In genomic region chr1:158003409-158003805, GRCh38 we compare ENCODE assay signal across 14 cellular contexts. TPM values are rescaled to one million over a fixed set of nuclear protein-coding genes. Genes with fewer than 3 reads are reported as not detected.
DNase-seq lines count a peak whose midpoint lies in the region; FAIRE-seq and TF ChIP-seq lines count a peak whose summit lies in the region.
"Had no signal": no experiment of that assay in that cellular context is flagged by ENCODE, and none has a peak within 500 bp of the region (broad histone marks: within the 10 kb centered on the region; RNA-seq: fewer than 3 reads in every experiment).

No MANE protein-coding gene starts in this region.

- H2BK120ac ChIP-seq in H9 (ENCODE audit: low read depth, low read length, poor library complexity, severe bottlenecking) = no peak overlapping the region

- no peaks in the 10 kb centered on the region for H3K23me2 ChIP-seq in H9 (ENCODE audit: insufficient read length, low read depth, low read length, poor library complexity, severe bottlenecking)

- no peak overlapping the region for H3K18ac ChIP-seq in H9 (ENCODE audit: insufficient read length, low read depth, low read length)

- no peak overlapping the region for H2AK5ac ChIP-seq in H9 (ENCODE audit: insufficient read length, low read length)

- no peak overlapping the region for H3K4me2 ChIP-seq in H9 (ENCODE audit: insufficient read depth, insufficient read length, low read length)
- H3K4me2 ChIP-seq in keratinocyte (ENCODE audit: control insufficient read depth, extremely low read depth, insufficient read depth, low read depth, low read length) = peak overlapping the region; percentile 49

- H4K91ac ChIP-seq in H9 (ENCODE audit: insufficient read length, low read depth, low read length) = no peak overlapping the region

- H3K9me3 Mint-ChIP-seq in H9 = no peaks in the 10 kb centered on the region

- no peak overlapping the region for H2BK12ac ChIP-seq in H9 (ENCODE audit: insufficient read length, low read depth, low read length)

- no peak overlapping the region for H3K9ac ChIP-seq in H9 (ENCODE audit: extremely low read depth, insufficient read length, low read length)
- no peak overlapping the region for H3K9ac ChIP-seq in keratinocyte (ENCODE audit: control insufficient read depth, extremely low read depth, insufficient read depth, low read length)
- peak overlapping the region; percentile 31 to 42 for H3K9ac ChIP-seq in stomach smooth muscle (ENCODE audit: low read length in 2 of 2)

- H2BK5ac ChIP-seq in H9 (ENCODE audit: insufficient read length, low read length) = no peak overlapping the region

- no peaks in the 10 kb centered on the region for H3K27me3 Mint-ChIP-seq in H9 (ENCODE audit: low read depth)

- WGBS in H9 (ENCODE audit: extremely low coverage, insufficient read length, low lambda C conversion rate) = no CpG with 5 or more reads among the region's 5 CpGs

- H2AFZ ChIP-seq in H9 (ENCODE audit: low read length) = no peak overlapping the region
- no peak overlapping the region for H2AFZ ChIP-seq in keratinocyte (ENCODE audit: control insufficient read depth, low read length)

- H3K79me1 ChIP-seq in H9 (ENCODE audit: insufficient read depth, low read depth, low read length, poor library complexity, severe bottlenecking) = no peaks in the 10 kb centered on the region

- H3K36me3 ChIP-seq in keratinocyte (ENCODE audit: control insufficient read depth in 2 of 2, extremely low read depth in 1 of 2, insufficient read depth in 2 of 2, low read length in 2 of 2) (peaks cover 10 to 11% of the 10 kb centered on the region in 2 experiments), stomach smooth muscle (ENCODE audit: control insufficient read depth in 2 of 2, insufficient read depth in 2 of 2, low read length in 2 of 2) (peaks cover 0 to 3% of the 10 kb centered on the region in 2 donors)

- H4K20me1 ChIP-seq in H9 (ENCODE audit: control insufficient read depth, insufficient read depth, insufficient read length) (no peaks in the 10 kb centered on the region), keratinocyte (ENCODE audit: control insufficient read depth, extremely low read depth, insufficient read depth, low read length) (no peaks in the 10 kb centered on the region)

- H3K23ac ChIP-seq in H9 (ENCODE audit: insufficient read length, low read depth, low read length) = no peak overlapping the region

- H3K4me1 ChIP-seq in H9 (ENCODE audit: insufficient read depth, low read length) = peaks cover 13% of the 10 kb centered on the region; the same call in 1 of the 2 replicates
- peaks cover 63% of the 10 kb centered on the region for H3K4me1 ChIP-seq in keratinocyte (ENCODE audit: control insufficient read depth, extremely low read depth, insufficient read depth, low read length)
- H3K4me1 ChIP-seq in stomach smooth muscle (ENCODE audit: control insufficient read depth, insufficient read depth, low read length) = peaks cover 59% of the 10 kb centered on the region

- H3K14ac ChIP-seq in H9 (ENCODE audit: insufficient read depth, low read length) = no peak overlapping the region

- peaks cover 0 to 4% (median 2%) of the 10 kb centered on the region in 3 experiments; a peak in 3 of 7 replicates for H3K36me3 Mint-ChIP-seq in H9 (ENCODE audit: insufficient read depth in 1 of 3, low read depth in 3 of 3)

- H3K27ac ChIP-seq in H9 (ENCODE audit: insufficient read length, low read depth, low read length) (no peak overlapping the region), keratinocyte (ENCODE audit: control insufficient read depth, insufficient read depth, low read length) (peak overlapping the region; percentile 16), stomach smooth muscle (ENCODE audit: low read length) (no peak overlapping the region)
- H3K27ac ChIP-seq: HL-60 had no signal

- H2BK20ac ChIP-seq in H9 (ENCODE audit: low read depth, low read length, poor library complexity, severe bottlenecking) = no peak overlapping the region

- H3K4me3 Mint-ChIP-seq in H9 = no peak overlapping the region; a peak in 1 of 5 replicates
- H3K4me3 Mint-ChIP-seq: activated CD8-positive, alpha-beta T cell treated with anti-CD3 and anti-CD28 coated beads, Interleukin-2, amount 10 ng/mL, durations not matched to agents 7 days and 5 days had no signal

- no peak overlapping the region for H3K4ac ChIP-seq in H9 (ENCODE audit: low read depth, low read length)

- peak overlapping the region; percentile 75 to 92 (median 87) for H3K27ac Mint-ChIP-seq in H9
- H3K27ac Mint-ChIP-seq: activated CD8-positive, alpha-beta T cell treated with anti-CD3 and anti-CD28 coated beads, Interleukin-2, amount 10 ng/mL, durations not matched to agents 7 days and 5 days had no signal

- DNase-seq in H9 (no peak), astrocyte of the hippocampus (ENCODE audit: low read depth, low spot score) (peak; percentile 69), keratinocyte (ENCODE audit: low read depth, low spot score) (no peak), NOMO-1 treated with dmso at 0.1 percent for 144 hours (lab: John Stamatoyannopoulos, UW; ENCODE audit: unreplicated experiment) (no peak)
- no peak for DNase-seq in stimulated activated CD4-positive, alpha-beta T cell treated with anti-CD3 and anti-CD28 coated beads, Interleukin-1b, Interleukin-23, amount 100 ng/mL, for 48 hours
- DNase-seq in activated CD4-positive, alpha-beta T cell treated with anti-CD3 and anti-CD28 coated beads, Interleukin-2, amount 50 U/mL, for 48 hours = no peak
- DNase-seq in activated CD4-positive, CD25-positive, alpha-beta regulatory T cell (lab: John Stamatoyannopoulos, UW) = no peak
- DNase-seq: activated CD8-positive, alpha-beta T cell treated with anti-CD3 and anti-CD28 coated beads, Interleukin-2, amount 10 ng/mL, durations not matched to agents 7 days and 5 days; anterior cingulate cortex; NCI-H1694 had no signal

- TF ChIP-seq CTCF in H9 (conservative IDR thresholded peaks at IDR 0.05) (no peak), keratinocyte (optimal IDR thresholded peaks at IDR 0.05 in 1 of 3, IDR thresholded peaks at IDR 0.05 in 1 of 3, conservative IDR thresholded peaks at IDR 0.05 in 1 of 3; ENCODE audit: extremely low read depth in 1 of 3, insufficient read depth in 2 of 3, low read length in 3 of 3) (no peak)

- no peak overlapping the region for H4K8ac ChIP-seq in H9 (replicated peaks; ENCODE audit: insufficient read length, low read depth, low read length)

- no peak overlapping the region for H3K56ac ChIP-seq in H9 (ENCODE audit: insufficient read length, low read depth, low read length)

- H3K27me3 ChIP-seq in H9 (ENCODE audit: insufficient read depth, low read length) (no peaks in the 10 kb centered on the region), keratinocyte (ENCODE audit: control insufficient read depth, extremely low read depth, insufficient read depth, low read length) (no peaks in the 10 kb centered on the region), stomach smooth muscle (ENCODE audit: control insufficient read depth in 1 of 2, insufficient read depth in 2 of 2, low read length in 2 of 2) (no peaks in the 10 kb centered on the region)

- H3K79me2 ChIP-seq in H9 (ENCODE audit: insufficient read depth, low read length) (peaks cover 11% of the 10 kb centered on the region; the same call in 1 of the 2 replicates), keratinocyte (ENCODE audit: control insufficient read depth, insufficient read depth, low read length) (peaks cover 98% of the 10 kb centered on the region)

- H3T11ph ChIP-seq in H9 (ENCODE audit: low read length) = no peak overlapping the region

- dilution Hi-C loops in keratinocyte (cut with MboI; ENCODE audit: extremely low pct_ligation_motif_present, low sequenced_read_pairs) = no loop called here

- H3K4me3 ChIP-seq in keratinocyte (ENCODE audit: control insufficient read depth in 2 of 3, extremely low read depth in 1 of 3, insufficient read depth in 2 of 3, low read depth in 1 of 3, low read length in 3 of 3) (no peak overlapping the region), stomach smooth muscle (ENCODE audit: low read length in 2 of 2) (no peak overlapping the region)

- no peaks in the 10 kb centered on the region for H3K9me1 ChIP-seq in keratinocyte (ENCODE audit: control insufficient read depth, extremely low read depth, insufficient read depth, low read length)

- peak; percentile 23 for FAIRE-seq in keratinocyte (lab: Jason Lieb, UNC)
- FAIRE-seq: GM18507, H54 had no signal

- H3K9me3 ChIP-seq in H9 (ENCODE audit: control insufficient read depth, low read depth, low read length) (no peaks in the 10 kb centered on the region), keratinocyte (ENCODE audit: control insufficient read depth, low read depth, low read length) (no peaks in the 10 kb centered on the region), stomach smooth muscle (ENCODE audit: control insufficient read depth in 2 of 2, low read length in 2 of 2) (no peaks in the 10 kb centered on the region)

- peaks cover 63 to 77% of the 10 kb centered on the region in 2 experiments for H3K4me1 Mint-ChIP-seq in H9

- H2BK15ac ChIP-seq in H9 (ENCODE audit: low read depth, low read length) = no peak overlapping the region

- H4K5ac ChIP-seq in H9 (ENCODE audit: insufficient read length, low read depth, low read length) = no peak overlapping the region

RNA-seq across cellular contexts. Expression of gene KIRREL1, which starts 10.0 kb away (rescaled TPM):
- total RNA-seq in H9 (2021) = 29.9 and 30.5 TPM in 2 replicates
- 18.3 to 29.8 TPM (median 19.7 TPM) in 3 replicates for polyA plus RNA-seq in keratinocyte
- 2.7 TPM for polyA plus RNA-seq in keratinocyte (2011; ENCODE audit: low read depth)
- 11.1 and 14.7 TPM in 2 replicates for polyA plus RNA-seq in keratinocyte (2011; cell fraction: cytosol; rRNA removed)
- polyA plus RNA-seq in keratinocyte (2011; cell fraction: nucleus; rRNA removed) = 65.2 and 75.4 TPM in 2 replicates
- polyA plus RNA-seq in keratinocyte (2012; ENCODE audit: low replicate concordance) = 11.5 and 45.7 TPM in 2 replicates
- 47.6 to 153 TPM (median 54.8 TPM) in 3 replicates for polyA minus RNA-seq in keratinocyte
- 39.5 TPM for polyA minus RNA-seq in keratinocyte (2011; cell fraction: cytosol; rRNA and poly(A)+ RNA removed)
- 101 and 135 TPM in 2 replicates for polyA minus RNA-seq in keratinocyte (2011; cell fraction: nucleus; rRNA and poly(A)+ RNA removed)
- total RNA-seq: activated CD8-positive, alpha-beta T cell treated with anti-CD3 and anti-CD28 coated beads, Interleukin-2, amount 10 ng/mL, durations not matched to agents 7 days and 5 days had no signal

Comparison
In these comparisons a context has a peak if more than half of its experiments do, and no peak if none do; other contexts are left out.
1. H3K9ac ChIP-seq: peak in stomach smooth muscle (2 of 2); none in H9 (single experiment) and keratinocyte (single experiment).